In genomic region chr6:18327621-18328548, GRCh38 we compare ENCODE assay signal across 9 cellular contexts. TPM values are rescaled to one million over a fixed set of nuclear protein-coding genes. Genes with fewer than 3 reads are reported as not detected.
DNase-seq lines count a peak whose midpoint lies in the region; ATAC-seq and TF ChIP-seq lines count a peak whose summit lies in the region.
"Had no signal": no experiment of that assay in that cellular context is flagged by ENCODE, and none has a peak within 500 bp of the region (broad histone marks: within the 10 kb centered on the region; RNA-seq: fewer than 3 reads in every experiment).

No MANE protein-coding gene starts in this region.

- H3K27ac ChIP-seq in foreskin keratinocyte (peak overlapping the region; percentile 96), skin epidermis (peak overlapping the region in 14 of 21 experiments; percentile 3 to 71 (median 26))

- H3K4me3 ChIP-seq in skin epidermis: no peak overlapping the region

- peak; percentile 1 for DNase-seq in NCI-H1436 (lab: John Stamatoyannopoulos, UW)
- DNase-seq in NCI-H1436 treated with DMSO at 0.1 percent for 48 hours (lab: John Stamatoyannopoulos, UW): no peak
- peak; percentile 49 to 51 for DNase-seq in NCI-H526 (lab: John Stamatoyannopoulos, UW)
- peak in 1 of 2 donors; percentile 74 for DNase-seq in foreskin keratinocyte
- DNase-seq in T-helper 1 cell: no peak
- DNase-seq: activated CD4-positive, alpha-beta T cell treated with anti-CD3 and anti-CD28 coated beads, Interleukin-2, amount 50 U/mL, for 4 hours had no signal

- no peak for TF ChIP-seq CTCF in foreskin keratinocyte (conservative IDR thresholded peaks at IDR 0.05)

- H3K4me1 ChIP-seq in foreskin keratinocyte: peaks cover 18% of the 10 kb centered on the region

- ATAC-seq in foreskin keratinocyte (peak; percentile 16), HG03439 (IDR thresholded peaks at IDR 0.05; ENCODE audit: unreplicated experiment) (no peak), GM21619 (IDR thresholded peaks at IDR 0.05; ENCODE audit: unreplicated experiment) (no peak)

- no peaks in the 10 kb centered on the region for H3K27me3 ChIP-seq in foreskin keratinocyte

RNA-seq across cellular contexts. Expression of gene RNF144B, which starts 59.3 kb away (rescaled TPM):
- total RNA-seq in foreskin keratinocyte: 17.5 and 18.0 TPM in 2 replicates
- polyA plus RNA-seq in foreskin keratinocyte: 5.7 and 6.7 TPM in 2 replicates

Comparison
In these comparisons a context has a peak if more than half of its experiments do, and no peak if none do; other contexts are left out.
1. DNase-seq: peak in NCI-H1436 (single experiment) and NCI-H526 (2 of 2); none in NCI-H1436 treated with DMSO at 0.1 percent for 48 hours (single experiment) and T-helper 1 cell (0 of 5).